In genomic region chr16:8655184-8655717, GRCh38 we compare ENCODE assay signal across 8 cellular contexts. TPM values are rescaled to one million over a fixed set of nuclear protein-coding genes. Genes with fewer than 3 reads are reported as not detected.
DNase-seq lines count a peak whose midpoint lies in the region; ATAC-seq and TF ChIP-seq lines count a peak whose summit lies in the region.

No MANE protein-coding gene starts in this region.

- no peak overlapping the region for H3K4me3 ChIP-seq in SU-DHL-6 (ENCODE audit: insufficient read depth, low read length, poor library complexity, severe bottlenecking)
- no peak overlapping the region for H3K4me3 ChIP-seq in fibroblast of the aortic adventitia (ENCODE audit: low read depth, low read length)
- H3K4me3 ChIP-seq in sigmoid colon: no peak overlapping the region

- peak; percentile 37 for TF ChIP-seq CTCF in CD4-positive, alpha-beta T cell (IDR thresholded peaks at IDR 0.05)
- TF ChIP-seq CTCF in SU-DHL-6 (IDR thresholded peaks at IDR 0.05; ENCODE audit: insufficient read depth, low read length, poor library complexity, severe bottlenecking) (peak; percentile 48), fibroblast of the aortic adventitia (IDR thresholded peaks at IDR 0.05; ENCODE audit: insufficient read depth, low read length) (peak; percentile 53), type B pancreatic cell (conservative IDR thresholded peaks at IDR 0.05) (peak; percentile 74), sigmoid colon (IDR thresholded peaks at IDR 0.05) (peak in 1 of 4 experiments; percentile 15)

- WGBS in sigmoid colon, 2 donors: 81 to 91% methylated on average over 1 of the region's 1 CpG

- no peak overlapping the region for H3K4me2 ChIP-seq in SU-DHL-6 (ENCODE audit: low read depth, low read length, poor library complexity, severe bottlenecking)

- TF ChIP-seq EP300 in sigmoid colon (IDR thresholded peaks at IDR 0.05): no peak

- H3K27ac ChIP-seq in CD4-positive, alpha-beta T cell (ENCODE audit: low read depth, low read length): no peak overlapping the region
- H3K27ac ChIP-seq in SU-DHL-6 (ENCODE audit: low read depth, low read length) (no peak overlapping the region), sigmoid colon (no peak overlapping the region)

- no peaks in the 10 kb centered on the region for H3K79me2 ChIP-seq in SU-DHL-6 (ENCODE audit: insufficient read depth, low read length)

- ATAC-seq in CD4-positive, alpha-beta T cell (ENCODE audit: poor library complexity): no peak
- ATAC-seq in GM18519 (IDR thresholded peaks at IDR 0.05; ENCODE audit: low FRiP score, unreplicated experiment): peak; percentile 65
- peak; percentile 67 for ATAC-seq in HG03378 (IDR thresholded peaks at IDR 0.05; ENCODE audit: unreplicated experiment)

- no peaks in the 10 kb centered on the region for H3K36me3 Mint-ChIP-seq in CD4-positive, alpha-beta T cell (ENCODE audit: low read depth)
- no peaks in the 10 kb centered on the region for H3K36me3 Mint-ChIP-seq in type B pancreatic cell

- no peaks in the 10 kb centered on the region for H3K9me3 ChIP-seq in CD4-positive, alpha-beta T cell (ENCODE audit: control insufficient read depth, low read length)
- no peaks in the 10 kb centered on the region for H3K9me3 ChIP-seq in SU-DHL-6 (ENCODE audit: insufficient read depth, low read length)
- no peaks in the 10 kb centered on the region for H3K9me3 ChIP-seq in sigmoid colon

- no peaks in the 10 kb centered on the region for H3K27me3 ChIP-seq in CD4-positive, alpha-beta T cell (ENCODE audit: control insufficient read depth, insufficient read depth, low read length)
- no peaks in the 10 kb centered on the region for H3K27me3 ChIP-seq in SU-DHL-6 (ENCODE audit: low read length)
- no peaks in the 10 kb centered on the region for H3K27me3 ChIP-seq in sigmoid colon

- TF ChIP-seq POLR2A in sigmoid colon (IDR thresholded peaks at IDR 0.05): no peak

- H3K36me3 ChIP-seq in SU-DHL-6 (ENCODE audit: low read length) (no peaks in the 10 kb centered on the region), sigmoid colon (no peaks in the 10 kb centered on the region)

- H3K4me3 Mint-ChIP-seq in CD4-positive, alpha-beta T cell: no peak overlapping the region
- H3K4me3 Mint-ChIP-seq in type B pancreatic cell: no peak overlapping the region

- no peaks in the 10 kb centered on the region for H4K20me1 ChIP-seq in SU-DHL-6 (ENCODE audit: low read depth, low read length)

- intact Hi-C loops in CD4-positive, alpha-beta T cell (cut with DNase I, micrococcal nuclease): loop anchor here (1.0 to 5.0 kb wide), 2 partner anchors 88 kb away; no protein-coding TSS in a partner anchor
- intact Hi-C loops in sigmoid colon (cut with DNase I): no loop called here

- no peak overlapping the region for H2AFZ ChIP-seq in SU-DHL-6 (ENCODE audit: low read depth, low read length, severe bottlenecking)

- no peaks in the 10 kb centered on the region for H3K9me2 ChIP-seq in SU-DHL-6 (replicated peaks; ENCODE audit: insufficient read depth, low read length)

- DNase-seq in CD4-positive, alpha-beta T cell: no peak
- DNase-seq in fibroblast of the aortic adventitia (ENCODE audit: low read depth): peak; percentile 39
- no peak for DNase-seq in type B pancreatic cell (ENCODE audit: extremely low spot score, unreplicated experiment)
- no peak for DNase-seq in sigmoid colon
- no peak for DNase-seq in ureter (ENCODE audit: low spot score)

- no peaks in the 10 kb centered on the region for H3K27me3 Mint-ChIP-seq in CD4-positive, alpha-beta T cell
- H3K27me3 Mint-ChIP-seq in type B pancreatic cell: no peaks in the 10 kb centered on the region

- H3K9ac ChIP-seq in SU-DHL-6 (ENCODE audit: low read length): no peak overlapping the region

- CTCF ChIA-PET in CD4-positive, alpha-beta T cell (lab: Charles Lee): no interaction called here

- POLR2A ChIA-PET in CD4-positive, alpha-beta T cell (lab: Charles Lee): no interaction called here

- no peaks in the 10 kb centered on the region for H3K4me1 ChIP-seq in sigmoid colon

- H3K9me3 Mint-ChIP-seq in CD4-positive, alpha-beta T cell: no peaks in the 10 kb centered on the region
- H3K9me3 Mint-ChIP-seq in type B pancreatic cell: no peaks in the 10 kb centered on the region

- H3F3A ChIP-seq in SU-DHL-6 (ENCODE audit: insufficient read depth): no peaks in the 10 kb centered on the region

- H3K27ac Mint-ChIP-seq in CD4-positive, alpha-beta T cell: no peak overlapping the region
- H3K27ac Mint-ChIP-seq in type B pancreatic cell: peak overlapping the region; percentile 86

- H3K4me1 Mint-ChIP-seq in CD4-positive, alpha-beta T cell (ENCODE audit: low read depth): no peaks in the 10 kb centered on the region
- peaks cover 7% of the 10 kb centered on the region for H3K4me1 Mint-ChIP-seq in type B pancreatic cell (ENCODE audit: unreplicated experiment)

RNA-seq across cellular contexts. Expression of gene ABAT, which starts 19.2 kb away (rescaled TPM):
- 1 to 10 TPM; 4.1 to 4.4 TPM for total RNA-seq in CD4-positive, alpha-beta T cell
- total RNA-seq in fibroblast of the aortic adventitia (ENCODE audit: low replicate concordance) (1.4 and 8.3 TPM in 2 replicates), type B pancreatic cell (ENCODE audit: low replicate concordance) (21.1 and 32.1 TPM in 2 replicates), sigmoid colon (1 to 10 TPM; 4.1 to 8.3 (median 6.0) TPM), ureter (29.9 TPM)
- 10 to 100 TPM in 1 of 3 donors, 1 to 10 TPM in 2; 8.2 to 12.0 (median 9.6) TPM for polyA plus RNA-seq in sigmoid colon

RNA-seq across cellular contexts. Expression of gene METTL22, which starts 33.8 kb away (rescaled TPM):
- total RNA-seq in CD4-positive, alpha-beta T cell: 10 to 100 TPM; 23.2 to 26.5 TPM
- total RNA-seq in fibroblast of the aortic adventitia (ENCODE audit: low replicate concordance) (21.7 and 59.1 TPM in 2 replicates), type B pancreatic cell (ENCODE audit: low replicate concordance) (35.4 and 42.3 TPM in 2 replicates), sigmoid colon (10 to 100 TPM; 25.3 to 55.1 (median 35.1) TPM), ureter (35.7 TPM)
- polyA plus RNA-seq in sigmoid colon: 10 to 100 TPM in 2 of 3 donors, 1 to 10 TPM in 1; 8.6 to 17.2 (median 11.4) TPM
